ENCODE assay signal across 21 cellular contexts in genomic region chr2:127075821-127076220, GRCh38. TPM values are rescaled to one million over a fixed set of nuclear protein-coding genes. Genes with fewer than 3 reads are reported as not detected.
DNase-seq lines count a peak whose midpoint lies in the region; ATAC-seq and TF ChIP-seq lines count a peak whose summit lies in the region.
"Had no signal": no experiment of that assay in that cellular context is flagged by ENCODE, and none has a peak within 500 bp of the region (broad histone marks: within the 10 kb centered on the region; RNA-seq: fewer than 3 reads in every experiment).

No MANE protein-coding gene starts in this region.

- H3K9ac ChIP-seq in neuronal stem cell (ENCODE audit: low read depth, low read length, poor library complexity) = no peak overlapping the region

- H3K36me3 ChIP-seq in neuronal stem cell (replicated peaks in 1 of 2; ENCODE audit: control insufficient read depth in 2 of 2, insufficient read depth in 2 of 2, low read length in 2 of 2) (peaks cover 0 to 4% of the 10 kb centered on the region in 2 donors), upper lobe of right lung (no peaks in the 10 kb centered on the region)
- H3K36me3 ChIP-seq: right lobe of liver had no signal

- BruUV-seq in Calu3 (replicated peaks; lab: Mats Ljungman, UMichigan) = no TSS peak

- H3K27me3 ChIP-seq in dorsolateral prefrontal cortex = no peaks in the 10 kb centered on the region
- no peaks in the 10 kb centered on the region for H3K27me3 ChIP-seq in neuronal stem cell (ENCODE audit: control insufficient read depth in 3 of 3, insufficient read depth in 3 of 3, low read depth in 1 of 3, low read length in 3 of 3)
- H3K27me3 ChIP-seq in upper lobe of right lung = no peaks in the 10 kb centered on the region
- H3K27me3 ChIP-seq: heart left ventricle, right lobe of liver, SJSA1, upper lobe of left lung had no signal

- H2AFZ ChIP-seq in neuronal stem cell (ENCODE audit: low read length) = no peak overlapping the region

- peak overlapping the region; percentile 53 for H3K18ac ChIP-seq in neuronal stem cell (ENCODE audit: low read length)

- H3K27ac Mint-ChIP-seq in stimulated activated naive CD8-positive, alpha-beta T cell treated with anti-CD3 and anti-CD28 coated beads, Interleukin-15, amount 100 ng/mL, for 72 hours = peak overlapping the region; percentile 78 to 85
- H3K27ac Mint-ChIP-seq in Calu3 (ENCODE audit: unreplicated experiment) = no peak overlapping the region
- H3K27ac Mint-ChIP-seq: activated naive CD4-positive, alpha-beta T cell treated with anti-CD3 and anti-CD28 coated beads, Interleukin-2, amount 10 ng/mL, durations not matched to agents 7 days and 5 days had no signal

- no peaks in the 10 kb centered on the region for H3K27me3 Mint-ChIP-seq in stimulated activated naive CD8-positive, alpha-beta T cell treated with anti-CD3 and anti-CD28 coated beads, Interleukin-15, amount 100 ng/mL, for 72 hours
- H3K27me3 Mint-ChIP-seq in Calu3 (ENCODE audit: unreplicated experiment) = no peaks in the 10 kb centered on the region
- H3K27me3 Mint-ChIP-seq: activated naive CD4-positive, alpha-beta T cell treated with anti-CD3 and anti-CD28 coated beads, Interleukin-2, amount 10 ng/mL, durations not matched to agents 7 days and 5 days had no signal

- in situ Hi-C loops in GM13977 (cut with MboI; ENCODE audit: low pct_unique_long_range_greater_than_20kb, low sequenced_read_pairs, unreplicated experiment) = no loop called here

- H2BK15ac ChIP-seq in neuronal stem cell (ENCODE audit: low read length) = no peak overlapping the region

- H3K79me1 ChIP-seq in neuronal stem cell (ENCODE audit: low read depth, low read length) = peaks cover 18% of the 10 kb centered on the region

- intact Hi-C loops in dorsolateral prefrontal cortex (cut with DNase I) (no loop called here), upper lobe of right lung (cut with DNase I) (no loop called here), Calu3 (cut with micrococcal nuclease; ENCODE audit: unreplicated experiment) (no loop called here)

- no peak overlapping the region for H3K23ac ChIP-seq in neuronal stem cell (ENCODE audit: low read depth, low read length, poor library complexity)

- H3K4me1 Mint-ChIP-seq in stimulated activated naive CD8-positive, alpha-beta T cell treated with anti-CD3 and anti-CD28 coated beads, Interleukin-15, amount 100 ng/mL, for 72 hours = peaks cover 88% of the 10 kb centered on the region
- peaks cover 37% of the 10 kb centered on the region for H3K4me1 Mint-ChIP-seq in Calu3 (ENCODE audit: low read depth, unreplicated experiment)

- peaks cover 7 to 21% of the 10 kb centered on the region in 2 donors for H3K4me1 ChIP-seq in neuronal stem cell (ENCODE audit: control insufficient read depth in 2 of 2, insufficient read depth in 1 of 2, low read depth in 1 of 2, low read length in 2 of 2)
- H3K4me1 ChIP-seq in upper lobe of right lung = peaks cover 10% of the 10 kb centered on the region

- no peak for DNase-seq in stimulated activated naive CD8-positive, alpha-beta T cell treated with anti-CD3 and anti-CD28 coated beads, Interleukin-15, amount 100 ng/mL, for 72 hours
- no peak for DNase-seq in stimulated activated naive CD8-positive, alpha-beta T cell treated with anti-CD3 and anti-CD28 coated beads, Interleukin-15, Interleukin-2, amounts not matched to agents 100 U/mL and 50 U/mL, for 24 hours
- no peak for DNase-seq in dorsolateral prefrontal cortex
- no peak for DNase-seq in neuronal stem cell (ENCODE audit: low spot score)
- DNase-seq in NCI-H1436 (lab: John Stamatoyannopoulos, UW) = no peak
- DNase-seq in GM13977 (ENCODE audit: low spot score) = no peak
- DNase-seq in upper lobe of right lung = no peak
- DNase-seq in Calu3 = no peak
- DNase-seq: activated naive CD4-positive, alpha-beta T cell treated with anti-CD3 and anti-CD28 coated beads, Interleukin-2, amount 10 ng/mL, durations not matched to agents 7 days and 5 days; activated T-cell treated with anti-CD3 and anti-CD28 coated beads, Interleukin-2, amount 50 U/mL, for 48 hours; HCEC 1CT; heart left ventricle; Kasumi-1; kidney glomerular epithelial cell; MV-4-11; natural killer cell; NCI-H1694 treated with DMSO at 0.1 percent for 48 hours; right lobe of liver; upper lobe of left lung had no signal

- no peak for ATAC-seq in stimulated activated naive CD8-positive, alpha-beta T cell treated with anti-CD3 and anti-CD28 coated beads, Interleukin-15, amount 100 ng/mL, for 72 hours
- ATAC-seq in stimulated activated naive CD8-positive, alpha-beta T cell treated with anti-CD3 and anti-CD28 coated beads, Interleukin-15, Interleukin-2, amounts not matched to agents 100 U/mL and 50 U/mL, for 24 hours = no peak
- ATAC-seq in upper lobe of right lung = no peak
- ATAC-seq: heart left ventricle, natural killer cell had no signal

- no peak overlapping the region for H2BK120ac ChIP-seq in neuronal stem cell (ENCODE audit: low read depth, low read length)

- peak overlapping the region; percentile 18 for H3K4me2 ChIP-seq in neuronal stem cell (ENCODE audit: insufficient read depth, low read length, poor library complexity, severe bottlenecking)

- no CpG with 5 or more reads among the region's 6 CpGs for WGBS in neuronal stem cell (ENCODE audit: extremely low coverage in 2 of 2, insufficient read length in 2 of 2, insufficient replicate concordance in 1 of 2), 2 donors

- no peak overlapping the region for H3K4ac ChIP-seq in neuronal stem cell (ENCODE audit: low read length)

- CTCF ChIA-PET in Calu3 (lab: Charles Lee) = interaction anchor here (0.5 to 0.6 kb wide), 2 partner anchors 54 to 108 kb away, joined by 3 to 5 read pairs; no protein-coding TSS in a partner anchor

- H2BK12ac ChIP-seq in neuronal stem cell (ENCODE audit: low read length) = no peak overlapping the region

- no peak overlapping the region for H4K91ac ChIP-seq in neuronal stem cell (ENCODE audit: low read depth, low read length, poor library complexity)

- H2BK5ac ChIP-seq in neuronal stem cell (ENCODE audit: low read length) = no peak overlapping the region

- no peaks in the 10 kb centered on the region for H3K9me3 Mint-ChIP-seq in stimulated activated naive CD8-positive, alpha-beta T cell treated with anti-CD3 and anti-CD28 coated beads, Interleukin-15, amount 100 ng/mL, for 72 hours
- no peaks in the 10 kb centered on the region for H3K9me3 Mint-ChIP-seq in Calu3 (ENCODE audit: low read depth, unreplicated experiment)
- H3K9me3 Mint-ChIP-seq: activated naive CD4-positive, alpha-beta T cell treated with anti-CD3 and anti-CD28 coated beads, Interleukin-2, amount 10 ng/mL, durations not matched to agents 7 days and 5 days; natural killer cell had no signal

- H3K14ac ChIP-seq in neuronal stem cell (ENCODE audit: low read length) = no peak overlapping the region

- H3K9me3 ChIP-seq in neuronal stem cell (replicated peaks in 1 of 2; ENCODE audit: control insufficient read depth in 2 of 2, insufficient read depth in 1 of 2, low read depth in 1 of 2, low read length in 2 of 2) = no peaks in the 10 kb centered on the region
- no peaks in the 10 kb centered on the region for H3K9me3 ChIP-seq in upper lobe of right lung
- H3K9me3 ChIP-seq: heart left ventricle, right lobe of liver, upper lobe of left lung had no signal

- TF ChIP-seq CTCF in dorsolateral prefrontal cortex (IDR thresholded peaks at IDR 0.05 in 54 of 56, conservative IDR thresholded peaks at IDR 0.05 in 2 of 56; ENCODE audit: low read depth in 1 of 56, partially characterized antibody in 56 of 56) = no peak
- no peak for TF ChIP-seq CTCF in GM13977 (IDR thresholded peaks at IDR 0.05; ENCODE audit: extremely low read depth, insufficient read depth, missing control alignments)
- no peak for TF ChIP-seq CTCF in upper lobe of right lung (IDR thresholded peaks at IDR 0.05)
- TF ChIP-seq CTCF in Calu3 (IDR thresholded peaks at IDR 0.05; ENCODE audit: unreplicated experiment) = no peak

- H3K4me3 ChIP-seq in dorsolateral prefrontal cortex (peak overlapping the region in 1 of 59 donors; percentile 61), neuronal stem cell (ENCODE audit: low read length in 2 of 2) (no peak overlapping the region), upper lobe of right lung (no peak overlapping the region)
- H3K4me3 ChIP-seq: heart left ventricle, right lobe of liver, SJSA1, upper lobe of left lung had no signal

- no peak overlapping the region for H2AK5ac ChIP-seq in neuronal stem cell (ENCODE audit: low read depth, low read length)

- no peak overlapping the region for H3K4me3 Mint-ChIP-seq in stimulated activated naive CD8-positive, alpha-beta T cell treated with anti-CD3 and anti-CD28 coated beads, Interleukin-15, amount 100 ng/mL, for 72 hours
- no peak overlapping the region for H3K4me3 Mint-ChIP-seq in Calu3 (ENCODE audit: low read depth, unreplicated experiment)
- H3K4me3 Mint-ChIP-seq: activated naive CD4-positive, alpha-beta T cell treated with anti-CD3 and anti-CD28 coated beads, Interleukin-2, amount 10 ng/mL, durations not matched to agents 7 days and 5 days; natural killer cell had no signal

- H4K8ac ChIP-seq in neuronal stem cell (ENCODE audit: low read depth, low read length) = no peak overlapping the region

- H3K27ac ChIP-seq in dorsolateral prefrontal cortex (peak overlapping the region in 57 of 59 donors; percentile 24 to 99 (median 90)), neuronal stem cell (replicated peaks; ENCODE audit: low read length) (no peak overlapping the region), upper lobe of right lung (no peak overlapping the region)
- H3K27ac ChIP-seq: heart left ventricle, HL-60, right lobe of liver, upper lobe of left lung had no signal

- H3K36me3 Mint-ChIP-seq in Calu3 (ENCODE audit: insufficient read depth, unreplicated experiment) = peaks cover 5% of the 10 kb centered on the region
- H3K36me3 Mint-ChIP-seq: natural killer cell had no signal

RNA-seq across cellular contexts. Expression of gene BIN1, which starts 31.1 kb away (rescaled TPM):
- total RNA-seq in dorsolateral prefrontal cortex (100 to 1,000 TPM; 151 to 703 (median 290) TPM), upper lobe of right lung (33.4 TPM), Calu3 (2022) (52.8 and 54.7 TPM in 2 replicates)
- 58.5 TPM for polyA plus RNA-seq in neuronal stem cell (2013, experiment 1 of 2)
- polyA plus RNA-seq in neuronal stem cell (2013, experiment 2 of 2) = 59.1 TPM

Comparison
In these comparisons a context has a peak if more than half of its experiments do, and no peak if none do; other contexts are left out.
1. H3K27ac ChIP-seq: peak in dorsolateral prefrontal cortex (57 of 59); none in neuronal stem cell (single experiment) and upper lobe of right lung (single experiment).